8 cellular contexts compared by ENCODE assay signal in the genomic region with DNA sequence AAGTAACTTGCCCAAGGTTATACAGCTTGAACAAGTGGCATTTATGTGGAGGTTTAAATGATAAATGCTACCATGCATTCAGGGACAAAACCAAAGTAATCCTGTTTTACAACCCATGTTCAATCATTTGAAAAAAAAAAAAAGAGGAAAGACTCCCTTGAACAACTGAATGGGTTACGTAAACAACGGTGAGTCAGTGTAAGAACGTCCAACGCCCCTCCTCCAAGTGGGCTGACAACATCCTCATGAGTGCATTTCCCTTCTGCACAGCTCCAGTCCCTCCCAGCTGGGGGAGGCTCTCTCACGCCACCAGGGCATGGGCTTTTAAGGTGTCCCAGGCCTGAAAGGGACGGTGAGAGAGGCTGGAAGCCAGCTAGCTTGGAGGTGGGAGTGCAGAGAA.
A peak's percentile ranks its signal among the peaks of the same experiment; 100 is the strongest.
DNase-seq lines count a peak whose midpoint lies in the region; ATAC-seq, FAIRE-seq and TF ChIP-seq lines count a peak whose summit lies in the region.

No MANE protein-coding gene starts in this region.

- H3K27ac ChIP-seq in foreskin keratinocyte: peak overlapping the region; percentile 95

- peak overlapping the region; percentile 91 for H3K27ac Mint-ChIP-seq in type B pancreatic cell

- peak overlapping the region; percentile 54 for H3K4me3 Mint-ChIP-seq in type B pancreatic cell

- no peaks in the 10 kb centered on the region for H3K27me3 Mint-ChIP-seq in type B pancreatic cell

- peak; percentile 73 for ATAC-seq in foreskin keratinocyte
- ATAC-seq in GM19351 (IDR thresholded peaks at IDR 0.05; ENCODE audit: unreplicated experiment): no peak

- no peaks in the 10 kb centered on the region for H3K27me3 ChIP-seq in foreskin keratinocyte

- H3K4me1 ChIP-seq in foreskin keratinocyte: peaks cover 40% of the 10 kb centered on the region

- H3K36me3 Mint-ChIP-seq in type B pancreatic cell: peaks cover 17% of the 10 kb centered on the region

- no peaks in the 10 kb centered on the region for H3K9me3 Mint-ChIP-seq in type B pancreatic cell

- peaks cover 9% of the 10 kb centered on the region for H3K4me1 Mint-ChIP-seq in type B pancreatic cell (ENCODE audit: unreplicated experiment)

- peak; percentile 44 for TF ChIP-seq CTCF in foreskin keratinocyte (conservative IDR thresholded peaks at IDR 0.05)
- no peak for TF ChIP-seq CTCF in type B pancreatic cell (conservative IDR thresholded peaks at IDR 0.05)

- DNase-seq in HCEC 1CT: peak; percentile 96
- peak; percentile 80 for DNase-seq in RCC 7860 (ENCODE audit: low spot score)
- peak; percentile 70 for DNase-seq in activated T-helper 9 cell treated with anti-CD3 and anti-CD28 coated beads, Interleukin-2, amount 50 U/mL, for 16 hours (ENCODE audit: low read depth)
- peak; percentile 91 to 95 for DNase-seq in foreskin keratinocyte
- peak; percentile 77 for DNase-seq in pons (ENCODE audit: low spot score)
- no peak for DNase-seq in type B pancreatic cell (ENCODE audit: extremely low spot score, unreplicated experiment)
- DNase-seq in SHP77 treated with DMSO at 0.1 percent for 48 hours (lab: John Stamatoyannopoulos, UW): no peak

- FAIRE-seq in RCC 7860 (lab: Jason Lieb, UNC): peak; percentile 73

Comparison
In these comparisons a context has a peak if more than half of its experiments do, and no peak if none do; other contexts are left out.
1. DNase-seq: peak in HCEC 1CT (single experiment), RCC 7860 (single experiment), activated T-helper 9 cell treated with anti-CD3 and anti-CD28 coated beads, Interleukin-2, amount 50 U/mL, for 16 hours (single experiment), foreskin keratinocyte (2 of 2) and pons (single experiment); none in type B pancreatic cell (single experiment) and SHP77 treated with DMSO at 0.1 percent for 48 hours (single experiment).